In genomic region chr5:115151208-115151805, GRCh38 we compare ENCODE assay signal across 35 cellular contexts. TPM values are rescaled to one million over a fixed set of nuclear protein-coding genes. Genes with fewer than 3 reads are reported as not detected.
"Had no signal": no experiment of that assay in that cellular context is flagged by ENCODE, and none has a peak within 500 bp of the region (broad histone marks: within the 10 kb centered on the region; RNA-seq: fewer than 3 reads in every experiment).

No MANE protein-coding gene starts in this region.

- ATAC-seq: activated CD4-positive, CD25-positive, alpha-beta regulatory T cell treated with anti-CD3 and anti-CD28 coated beads, Interleukin-2, amount 50 U/mL, for 24 hours; gastroesophageal sphincter; left colon; naive thymus-derived CD4-positive, alpha-beta T cell; psoas muscle; stimulated activated naive B cell treated with anti-CD40 and anti-IgM and Interleukin-4, amounts not matched to agents 10 μg/mL and 1 μg/mL and 100 μg/mL, for 72 hours; upper lobe of right lung had no signal

- H3K79me2 ChIP-seq: parathyroid adenoma had no signal

- H3K9me3 ChIP-seq: ascending aorta, colonic mucosa, suprapubic skin, tibial artery, upper lobe of right lung had no signal

- H3K4me3 ChIP-seq: ascending aorta, cardiac muscle cell, colonic mucosa, gastroesophageal sphincter, psoas muscle, right atrium auricular region, stomach, suprapubic skin, tibial artery, upper lobe of right lung had no signal

- H3K27me3 ChIP-seq: ascending aorta, cardiac muscle cell, colonic mucosa, gastroesophageal sphincter, right atrium auricular region, stomach, suprapubic skin, tibial artery, upper lobe of right lung had no signal

- H3K9ac ChIP-seq: parathyroid adenoma had no signal

- H3K27ac Mint-ChIP-seq: activated naive CD4-positive, alpha-beta T cell treated with anti-CD3 and anti-CD28 coated beads for 36 hours; activated naive CD8-positive, alpha-beta T cell treated with anti-CD3 and anti-CD28 coated beads for 36 hours; activated T-helper 1 cell treated with anti-CD3 and anti-CD28 coated beads, Interleukin-12 subunit alpha, Interleukin-12 subunit beta, Interleukin-2, Interleukin-4 antibody, amounts not matched to agents 30 ng/mL and 10 ng/mL and 1 ng/mL, durations not matched to agents 14 hours and 24 hours and 36 hours; immature natural killer cell; mesothelial cell of epicardium; naive thymus-derived CD4-positive, alpha-beta T cell; stimulated activated naive B cell treated with anti-CD40 and anti-IgM and Interleukin-4, amounts not matched to agents 10 μg/mL and 1 μg/mL and 100 μg/mL, for 72 hours; T-helper 2 cell treated with Interferon-gamma antibody and Interleukin-4, amounts not matched to agents 5 μg/mL and 100 μg/mL, for 36 hours had no signal

- H3K4me1 ChIP-seq: ascending aorta, colonic mucosa, gastroesophageal sphincter, parathyroid adenoma, psoas muscle, right atrium auricular region, stomach, suprapubic skin, tibial artery, upper lobe of right lung had no signal

- H3K27me3 Mint-ChIP-seq: brain had no signal

- H3K4me1 Mint-ChIP-seq: activated naive CD8-positive, alpha-beta T cell treated with anti-CD3 and anti-CD28 coated beads for 36 hours; immature natural killer cell; mesothelial cell of epicardium; naive thymus-derived CD4-positive, alpha-beta T cell; stimulated activated naive B cell treated with anti-CD40 and anti-IgM and Interleukin-4, amounts not matched to agents 10 μg/mL and 1 μg/mL and 100 μg/mL, for 72 hours had no signal

- H3K27ac ChIP-seq: ascending aorta, cardiac muscle cell, colonic mucosa, gastroesophageal sphincter, parathyroid adenoma, psoas muscle, right atrium auricular region, stomach, suprapubic skin, tibial artery, upper lobe of right lung had no signal

- H3K36me3 ChIP-seq: ascending aorta, cardiac muscle cell, colonic mucosa, gastroesophageal sphincter, right atrium auricular region, stomach, suprapubic skin, tibial artery, upper lobe of right lung had no signal

- DNase-seq: activated CD4-positive, alpha-beta T cell treated with anti-CD3 and anti-CD28 coated beads for 48 hours; activated CD4-positive, alpha-beta T cell treated with anti-CD3 and anti-CD28 coated beads, Interleukin-2, amount 50 U/mL, for 48 hours; activated CD8-positive, alpha-beta memory T cell treated with anti-CD3 and anti-CD28 coated beads for 24 hours; activated effector memory CD4-positive, alpha-beta T cell treated with anti-CD3 and anti-CD28 coated beads, Interleukin-2, amount 50 U/mL, for 16 hours; activated naive CD4-positive, alpha-beta T cell treated with anti-CD3 and anti-CD28 coated beads for 36 hours; activated naive CD8-positive, alpha-beta T cell treated with anti-CD3 and anti-CD28 coated beads for 36 hours; cerebellar nuclear complex; colonic mucosa; effector CD8-positive, alpha-beta T cell; erythroblast; hippocampal formation; immature natural killer cell; kidney; left colon; mammary epithelial cell; naive thymus-derived CD4-positive, alpha-beta T cell; occipital lobe; psoas muscle; stimulated activated CD4-positive, alpha-beta T cell treated with anti-CD3 and anti-CD28 coated beads, Interleukin-15, amount 100 ng/mL, for 24 hours; stimulated activated CD4-positive, alpha-beta T cell treated with anti-CD3 and anti-CD28 coated beads, Interleukin-2, amount 100 ng/mL, for 24 hours; stimulated activated naive B cell treated with anti-CD40 and anti-IgM and Interleukin-4, amounts not matched to agents 10 μg/mL and 1 μg/mL and 100 μg/mL, for 72 hours; stomach; tibial artery; upper lobe of right lung had no signal

- H3K4me3 Mint-ChIP-seq: activated naive CD4-positive, alpha-beta T cell treated with anti-CD3 and anti-CD28 coated beads for 36 hours; activated naive CD8-positive, alpha-beta T cell treated with anti-CD3 and anti-CD28 coated beads for 36 hours; activated T-helper 1 cell treated with anti-CD3 and anti-CD28 coated beads, Interleukin-12 subunit alpha, Interleukin-12 subunit beta, Interleukin-2, Interleukin-4 antibody, amounts not matched to agents 30 ng/mL and 10 ng/mL and 1 ng/mL, durations not matched to agents 14 hours and 24 hours and 36 hours; brain; immature natural killer cell; mesothelial cell of epicardium; naive thymus-derived CD4-positive, alpha-beta T cell; stimulated activated naive B cell treated with anti-CD40 and anti-IgM and Interleukin-4, amounts not matched to agents 10 μg/mL and 1 μg/mL and 100 μg/mL, for 72 hours; T-helper 2 cell treated with Interferon-gamma antibody and Interleukin-4, amounts not matched to agents 5 μg/mL and 100 μg/mL, for 36 hours had no signal

RNA-seq across cellular contexts. Expression of gene TRIM36, which starts 18.4 kb away (rescaled TPM):
- polyA plus RNA-seq: naive thymus-derived CD4-positive, alpha-beta T cell had no signal
